Comparison of ENCODE assay signal across 6 cellular contexts in genomic region chr2:99153921-99154604, GRCh38. TPM values are rescaled to one million over a fixed set of nuclear protein-coding genes. Genes with fewer than 3 reads are reported as not detected.
DNase-seq lines count a peak whose midpoint lies in the region; ATAC-seq and TF ChIP-seq lines count a peak whose summit lies in the region.

No MANE protein-coding gene starts in this region.

- CTCF ChIA-PET in activated CD8-positive, alpha-beta T cell treated with anti-CD3 and anti-CD28 coated beads for 36 hours (lab: Charles Lee) = interaction anchor here (0.8 to 2.2 kb wide), 8 partner anchors 12 to 585 kb away, joined by 3 to 9 read pairs (median 6); partner anchors contain the start of genes C2orf15, EIF5B, MITD1 and MRPL30

- no peaks in the 10 kb centered on the region for H3K27me3 Mint-ChIP-seq in activated CD8-positive, alpha-beta T cell treated with anti-CD3 and anti-CD28 coated beads for 36 hours

- POLR2A ChIA-PET in activated CD8-positive, alpha-beta T cell treated with anti-CD3 and anti-CD28 coated beads for 36 hours (lab: Charles Lee) = interaction anchor here (0.6 to 2.7 kb wide), 8 partner anchors 10 to 218 kb away, joined by 3 to 16 read pairs (median 4); partner anchors contain the start of genes C2orf15, MITD1 and MRPL30

- peak; percentile 4 for DNase-seq in Daoy (ENCODE audit: low read depth)
- DNase-seq in activated CD8-positive, alpha-beta T cell treated with anti-CD3 and anti-CD28 coated beads for 36 hours = no peak
- peak; percentile 46 for DNase-seq in medulla oblongata (ENCODE audit: extremely low spot score)
- DNase-seq in midbrain (lab: John Stamatoyannopoulos, UW) = no peak

- TF ChIP-seq CTCF in activated CD8-positive, alpha-beta T cell treated with anti-CD3 and anti-CD28 coated beads for 36 hours (IDR thresholded peaks at IDR 0.05) = no peak

- intact Hi-C loops in activated CD8-positive, alpha-beta T cell treated with anti-CD3 and anti-CD28 coated beads for 36 hours (cut with micrococcal nuclease) = loop anchor here (10.0 kb wide), 1 partner anchor 181 kb away; the partner anchor contains the start of genes EIF5B and TXNDC9

- ATAC-seq in activated CD8-positive, alpha-beta T cell treated with anti-CD3 and anti-CD28 coated beads for 36 hours = no peak
- ATAC-seq in HG02852 (IDR thresholded peaks at IDR 0.05; ENCODE audit: unreplicated experiment) = no peak
- ATAC-seq in GM18868 (IDR thresholded peaks at IDR 0.05; ENCODE audit: unreplicated experiment) = no peak

- H3K4me3 Mint-ChIP-seq in activated CD8-positive, alpha-beta T cell treated with anti-CD3 and anti-CD28 coated beads for 36 hours = no peak overlapping the region

- no peaks in the 10 kb centered on the region for H3K9me3 Mint-ChIP-seq in activated CD8-positive, alpha-beta T cell treated with anti-CD3 and anti-CD28 coated beads for 36 hours

- H3K4me1 Mint-ChIP-seq in activated CD8-positive, alpha-beta T cell treated with anti-CD3 and anti-CD28 coated beads for 36 hours (ENCODE audit: low read depth) = peaks cover 38% of the 10 kb centered on the region

- peaks cover 3% of the 10 kb centered on the region for H3K36me3 Mint-ChIP-seq in activated CD8-positive, alpha-beta T cell treated with anti-CD3 and anti-CD28 coated beads for 36 hours (ENCODE audit: low read depth)

- peak overlapping the region; percentile 86 for H3K27ac Mint-ChIP-seq in activated CD8-positive, alpha-beta T cell treated with anti-CD3 and anti-CD28 coated beads for 36 hours

RNA-seq across cellular contexts. Expression of gene TSGA10, which starts 0.7 kb away (rescaled TPM):
- total RNA-seq in Daoy (2014; rRNA removed; shearing (Covaris generic)) = 8.2 TPM in 2 replicates
- total RNA-seq in activated CD8-positive, alpha-beta T cell treated with anti-CD3 and anti-CD28 coated beads for 36 hours = 1 to 10 TPM; 8.6 to 9.2 TPM

RNA-seq across cellular contexts. Expression of gene LIPT1, which starts 0.7 kb away (rescaled TPM):
- 7.7 and 13.6 TPM in 2 replicates for total RNA-seq in Daoy (2014; rRNA removed; shearing (Covaris generic))
- 1 to 10 TPM; 3.3 to 6.0 TPM for total RNA-seq in activated CD8-positive, alpha-beta T cell treated with anti-CD3 and anti-CD28 coated beads for 36 hours

RNA-seq across cellular contexts. Expression of gene C2orf15, which starts 12.6 kb away (rescaled TPM):
- 0.11 TPM in 1 of 2 replicates, not detected in the other for total RNA-seq in Daoy (2014; rRNA removed; shearing (Covaris generic))
- total RNA-seq in activated CD8-positive, alpha-beta T cell treated with anti-CD3 and anti-CD28 coated beads for 36 hours = 1 to 10 TPM; 1.4 to 1.5 TPM

RNA-seq across cellular contexts. Expression of gene MITD1, which starts 26.8 kb away (rescaled TPM):
- total RNA-seq in Daoy (2014; rRNA removed; shearing (Covaris generic)) = 31.6 and 37.2 TPM in 2 replicates
- total RNA-seq in activated CD8-positive, alpha-beta T cell treated with anti-CD3 and anti-CD28 coated beads for 36 hours = 10 to 100 TPM; 49.8 to 55.9 TPM

RNA-seq across cellular contexts. Expression of gene MRPL30, which starts 26.9 kb away (rescaled TPM):
- total RNA-seq in Daoy (2014; rRNA removed; shearing (Covaris generic)) = 39.6 and 52.6 TPM in 2 replicates
- total RNA-seq in activated CD8-positive, alpha-beta T cell treated with anti-CD3 and anti-CD28 coated beads for 36 hours = 10 to 100 TPM; 30.0 to 34.2 TPM

Comparison
In these comparisons a context has a peak if more than half of its experiments do, and no peak if none do; other contexts are left out.
1. DNase-seq: peak in Daoy (single experiment) and medulla oblongata (single experiment); none in activated CD8-positive, alpha-beta T cell treated with anti-CD3 and anti-CD28 coated beads for 36 hours (single experiment) and midbrain (single experiment).